ENCODE assay signal across 18 cellular contexts in genomic region chrX:136712631-136713030, GRCh38.
DNase-seq lines count a peak whose midpoint lies in the region; ATAC-seq, FAIRE-seq and TF ChIP-seq lines count a peak whose summit lies in the region.
"Had no signal": no experiment of that assay in that cellular context is flagged by ENCODE, and none has a peak within 500 bp of the region (broad histone marks: within the 10 kb centered on the region; RNA-seq: fewer than 3 reads in every experiment).

No MANE protein-coding gene starts in this region.

- intact Hi-C loops in activated CD8-positive, alpha-beta T cell treated with anti-CD3 and anti-CD28 coated beads for 36 hours (cut with micrococcal nuclease) = loop anchor here (5.0 to 10.0 kb wide), 3 partner anchors 52 to 215 kb away; no protein-coding TSS in a partner anchor
- intact Hi-C loops in CD8-positive, alpha-beta T cell (cut with DNase I, micrococcal nuclease) = loop anchor here (2.0 to 5.0 kb wide), 3 partner anchors 66 to 340 kb away; no protein-coding TSS in a partner anchor

- no peak for DNase-seq in activated CD8-positive, alpha-beta T cell treated with anti-CD3 and anti-CD28 coated beads for 36 hours
- DNase-seq in activated CD8-positive, alpha-beta T cell treated with anti-CD3 and anti-CD28 coated beads, Interleukin-2, amount 10 ng/mL, durations not matched to agents 7 days and 5 days = no peak
- DNase-seq in CD8-positive, alpha-beta T cell = no peak
- DNase-seq in T-cell = no peak
- DNase-seq in H1 (ENCODE audit: low read depth in 1 of 2, low spot score in 2 of 2) = no peak
- DNase-seq in GM19240 (ENCODE audit: insufficient read length, low spot score) = no peak
- DNase-seq in NCI-H2081 (lab: John Stamatoyannopoulos, UW) = no peak
- DNase-seq in 8988T = no peak
- DNase-seq: CD8-positive, alpha-beta memory T cell; DMS79; GM23248; NCI-H1417 treated with DMSO at 0.1 percent for 48 hours; NCI-H2029; NCI-H748 treated with DMSO at 0.1 percent for 48 hours; RPMI8226 had no signal

- POLR2A ChIA-PET in activated CD8-positive, alpha-beta T cell treated with anti-CD3 and anti-CD28 coated beads for 36 hours (lab: Charles Lee) = interaction anchor here (0.9 to 1.3 kb wide), 2 partner anchors 17 to 53 kb away, joined by 3 to 5 read pairs; no protein-coding TSS in a partner anchor
- POLR2A ChIA-PET in activated CD8-positive, alpha-beta T cell treated with anti-CD3 and anti-CD28 coated beads, Interleukin-2, amount 10 ng/mL, durations not matched to agents 7 days and 5 days (lab: Charles Lee) = no interaction called here
- POLR2A ChIA-PET in CD8-positive, alpha-beta T cell (lab: Charles Lee) = interaction anchor here (0.7 kb wide), 1 partner anchor 138 kb away, joined by 3 read pairs; no protein-coding TSS in a partner anchor
- POLR2A ChIA-PET in T-cell (lab: Charles Lee) (interaction anchor here (0.5 to 0.6 kb wide), 2 partner anchors 63 to 168 kb away, joined by 3 to 4 read pairs; partner anchors contain the start of gene RBMX (in 1 of the 2)), H1 (lab: Charles Lee; ENCODE audit: partially characterized antibody) (interaction anchor here (0.6 to 0.7 kb wide), 2 partner anchors 50 to 133 kb away, joined by 3 read pairs; no protein-coding TSS in a partner anchor)

- H4K8ac ChIP-seq in H1 (ENCODE audit: extremely low read depth, insufficient read depth, low read length) = no peak overlapping the region

- H3K36me3 ChIP-seq in CD8-positive, alpha-beta T cell (ENCODE audit: insufficient read depth, low read length) = no peaks in the 10 kb centered on the region
- no peaks in the 10 kb centered on the region for H3K36me3 ChIP-seq in H1 (ENCODE audit: control insufficient read depth in 2 of 4, insufficient read depth in 4 of 4, low read length in 3 of 4)

- no peak overlapping the region for H2BK5ac ChIP-seq in H1 (ENCODE audit: low read depth, low read length)

- no peak for ATAC-seq in activated CD8-positive, alpha-beta T cell treated with anti-CD3 and anti-CD28 coated beads for 36 hours
- no peak for ATAC-seq in activated CD8-positive, alpha-beta T cell treated with anti-CD3 and anti-CD28 coated beads, Interleukin-2, amount 10 ng/mL, durations not matched to agents 7 days and 5 days
- ATAC-seq in CD8-positive, alpha-beta T cell = no peak
- no peak for ATAC-seq in T-cell (replicated peaks in 1 of 4)
- ATAC-seq: K562 had no signal

- H2BK120ac ChIP-seq in H1 (replicated peaks; ENCODE audit: low read depth, low read length) = no peak overlapping the region

- no peak overlapping the region for H3K56ac ChIP-seq in H1 (replicated peaks; ENCODE audit: insufficient read length, low read depth, low read length)

- H3K4me1 ChIP-seq in CD8-positive, alpha-beta T cell (ENCODE audit: insufficient read depth, low read length) = peaks cover 29% of the 10 kb centered on the region
- no peaks in the 10 kb centered on the region; a peak in 1 of 7 replicates for H3K4me1 ChIP-seq in H1 (replicated peaks in 1 of 4; ENCODE audit: control insufficient read depth in 3 of 4, insufficient read depth in 4 of 4, low read length in 3 of 4)

- no peaks in the 10 kb centered on the region for H3K27me3 ChIP-seq in CD8-positive, alpha-beta T cell (ENCODE audit: insufficient read depth, low read length)
- H3K27me3 ChIP-seq in H1 (replicated peaks in 1 of 4; ENCODE audit: control insufficient read depth in 3 of 4, extremely low read depth in 1 of 4, insufficient read depth in 3 of 4, low read length in 3 of 4) = no peaks in the 10 kb centered on the region

- CTCF ChIA-PET in activated CD8-positive, alpha-beta T cell treated with anti-CD3 and anti-CD28 coated beads for 36 hours (lab: Charles Lee) = interaction anchor here (1.4 kb wide), 1 partner anchor 213 kb away, joined by 3 read pairs; no protein-coding TSS in a partner anchor
- CTCF ChIA-PET in activated CD8-positive, alpha-beta T cell treated with anti-CD3 and anti-CD28 coated beads, Interleukin-2, amount 10 ng/mL, durations not matched to agents 7 days and 5 days (lab: Charles Lee) = no interaction called here
- CTCF ChIA-PET in CD8-positive, alpha-beta T cell (lab: Charles Lee) = interaction anchor here (0.7 kb wide), 2 partner anchors 37 to 53 kb away, joined by 3 read pairs; no protein-coding TSS in a partner anchor
- CTCF ChIA-PET in T-cell (lab: Charles Lee) = interaction anchor here in 1 of 2 donors (0.7 to 1.0 kb wide), 2 partner anchors 15 to 212 kb away, joined by 4 read pairs; no protein-coding TSS in a partner anchor
- CTCF ChIA-PET in H1 (lab: Charles Lee; ENCODE audit: partially characterized antibody) = interaction anchor here (0.6 to 1.8 kb wide), 3 partner anchors 9 to 209 kb away, joined by 3 to 4 read pairs (median 3); no protein-coding TSS in a partner anchor

- TF ChIP-seq RAD21 in H1 (IDR thresholded peaks at IDR 0.05 in 1 of 2, conservative IDR thresholded peaks at IDR 0.05 in 1 of 2; ENCODE audit: low read depth in 2 of 2, low read length in 2 of 2) = no peak

- no peak overlapping the region for H3K23ac ChIP-seq in H1 (ENCODE audit: insufficient read length)

- H2BK15ac ChIP-seq in H1 (ENCODE audit: low read length) = no peak overlapping the region

- no peak overlapping the region; a peak in 1 of 4 replicates for H3K4me2 ChIP-seq in H1 (ENCODE audit: insufficient read depth in 1 of 2, low read depth in 2 of 2, low read length in 2 of 2)

- H3K9me3 Mint-ChIP-seq in activated CD8-positive, alpha-beta T cell treated with anti-CD3 and anti-CD28 coated beads for 36 hours = no peaks in the 10 kb centered on the region
- no peaks in the 10 kb centered on the region for H3K9me3 Mint-ChIP-seq in activated CD8-positive, alpha-beta T cell treated with anti-CD3 and anti-CD28 coated beads, Interleukin-2, amount 10 ng/mL, durations not matched to agents 7 days and 5 days (ENCODE audit: insufficient read depth)
- H3K9me3 Mint-ChIP-seq in CD8-positive, alpha-beta T cell = no peaks in the 10 kb centered on the region
- H3K9me3 Mint-ChIP-seq in T-cell = no peaks in the 10 kb centered on the region
- H3K9me3 Mint-ChIP-seq: CD8-positive, alpha-beta memory T cell had no signal

- H3K14ac ChIP-seq in H1 (ENCODE audit: insufficient read length) = no peak overlapping the region

- TF ChIP-seq EP300 in H1 (IDR thresholded peaks at IDR 0.05; ENCODE audit: borderline replicate concordance in 1 of 2, low read depth in 2 of 2, low read length in 2 of 2) = no peak

- H3K79me2 ChIP-seq in H1 (ENCODE audit: control insufficient read depth in 1 of 2, insufficient read depth in 2 of 2, low read length in 2 of 2) = no peaks in the 10 kb centered on the region

- no peak overlapping the region for H2BK20ac ChIP-seq in H1 (ENCODE audit: low read length)

- peak; percentile 45 for FAIRE-seq in H1 (lab: Jason Lieb, UNC)
- FAIRE-seq: D721Med, K562 had no signal

- no peaks in the 10 kb centered on the region for H4K20me1 ChIP-seq in H1 (replicated peaks in 1 of 2; ENCODE audit: control insufficient read depth in 1 of 2, insufficient read depth in 2 of 2, low read length in 2 of 2)

- no peak overlapping the region for H2AK5ac ChIP-seq in H1 (ENCODE audit: low read depth, low read length)

- H3K27ac ChIP-seq in CD8-positive, alpha-beta T cell (ENCODE audit: low read depth, low read length) = no peak overlapping the region
- no peak overlapping the region for H3K27ac ChIP-seq in H1 (ENCODE audit: low read depth, low read length)
- H3K27ac ChIP-seq: GM23248 had no signal

- H3K9me3 ChIP-seq in CD8-positive, alpha-beta T cell (ENCODE audit: low read length) = no peaks in the 10 kb centered on the region
- no peaks in the 10 kb centered on the region for H3K9me3 ChIP-seq in H1 (ENCODE audit: insufficient read depth in 2 of 2, low read depth in 1 of 2, low read length in 1 of 2)

- no peak overlapping the region for H3K9ac ChIP-seq in H1 (replicated peaks in 1 of 4; ENCODE audit: extremely low read depth in 1 of 4, low read depth in 3 of 4, low read length in 3 of 4)
- H3K9ac ChIP-seq: GM23248 had no signal

- H3K79me1 ChIP-seq in H1 (ENCODE audit: low read depth, low read length) = no peaks in the 10 kb centered on the region

- H3K4me3 ChIP-seq in CD8-positive, alpha-beta T cell (ENCODE audit: low read depth, low read length) = no peak overlapping the region
- no peak overlapping the region for H3K4me3 ChIP-seq in H1 (ENCODE audit: extremely low read depth in 1 of 4, insufficient read depth in 2 of 4, low read depth in 3 of 4, low read length in 4 of 4)
- H3K4me3 ChIP-seq: GM23248, K562 had no signal

- no peak overlapping the region for H2BK12ac ChIP-seq in H1 (ENCODE audit: low read depth, low read length)

- H3K27ac Mint-ChIP-seq in activated CD8-positive, alpha-beta T cell treated with anti-CD3 and anti-CD28 coated beads for 36 hours = peak overlapping the region; percentile 49
- H3K27ac Mint-ChIP-seq in activated CD8-positive, alpha-beta T cell treated with anti-CD3 and anti-CD28 coated beads, Interleukin-2, amount 10 ng/mL, durations not matched to agents 7 days and 5 days = no peak overlapping the region
- peak overlapping the region; percentile 52 for H3K27ac Mint-ChIP-seq in CD8-positive, alpha-beta T cell
- H3K27ac Mint-ChIP-seq in T-cell = peak overlapping the region; percentile 63 to 73
- H3K27ac Mint-ChIP-seq: B cell had no signal

- H3K4me3 Mint-ChIP-seq in activated CD8-positive, alpha-beta T cell treated with anti-CD3 and anti-CD28 coated beads for 36 hours = no peak overlapping the region
- no peak overlapping the region for H3K4me3 Mint-ChIP-seq in activated CD8-positive, alpha-beta T cell treated with anti-CD3 and anti-CD28 coated beads, Interleukin-2, amount 10 ng/mL, durations not matched to agents 7 days and 5 days
- H3K4me3 Mint-ChIP-seq in CD8-positive, alpha-beta T cell = no peak overlapping the region
- H3K4me3 Mint-ChIP-seq in T-cell = no peak overlapping the region
- H3K4me3 Mint-ChIP-seq: B cell; CD8-positive, alpha-beta memory T cell had no signal

- no peaks in the 10 kb centered on the region for H3K27me3 Mint-ChIP-seq in activated CD8-positive, alpha-beta T cell treated with anti-CD3 and anti-CD28 coated beads for 36 hours
- no peaks in the 10 kb centered on the region for H3K27me3 Mint-ChIP-seq in activated CD8-positive, alpha-beta T cell treated with anti-CD3 and anti-CD28 coated beads, Interleukin-2, amount 10 ng/mL, durations not matched to agents 7 days and 5 days (ENCODE audit: low read depth)
- no peaks in the 10 kb centered on the region for H3K27me3 Mint-ChIP-seq in CD8-positive, alpha-beta T cell (ENCODE audit: low read depth)
- peaks cover 0 to 14% of the 10 kb centered on the region in 2 donors for H3K27me3 Mint-ChIP-seq in T-cell
- H3K27me3 Mint-ChIP-seq: B cell had no signal

- no peaks in the 10 kb centered on the region for H3K23me2 ChIP-seq in H1 (ENCODE audit: low read depth, low read length)

- H3K18ac ChIP-seq in H1 (ENCODE audit: extremely low read depth, low read length) = no peak overlapping the region

- TF ChIP-seq CTCF in activated CD8-positive, alpha-beta T cell treated with anti-CD3 and anti-CD28 coated beads for 36 hours (IDR thresholded peaks at IDR 0.05) = no peak
- no peak for TF ChIP-seq CTCF in CD8-positive, alpha-beta T cell (IDR thresholded peaks at IDR 0.05)
- TF ChIP-seq CTCF in H1 (IDR thresholded peaks at IDR 0.05; ENCODE audit: control extremely low read depth in 1 of 3, insufficient read depth in 1 of 3, low read depth in 1 of 3, low read length in 3 of 3) = no peak

- H3K36me3 Mint-ChIP-seq in activated CD8-positive, alpha-beta T cell treated with anti-CD3 and anti-CD28 coated beads for 36 hours (ENCODE audit: low read depth) = peaks cover 13% of the 10 kb centered on the region
- peaks cover 34% of the 10 kb centered on the region for H3K36me3 Mint-ChIP-seq in activated CD8-positive, alpha-beta T cell treated with anti-CD3 and anti-CD28 coated beads, Interleukin-2, amount 10 ng/mL, durations not matched to agents 7 days and 5 days (ENCODE audit: low read depth)
- H3K36me3 Mint-ChIP-seq in CD8-positive, alpha-beta T cell = peaks cover 31% of the 10 kb centered on the region
- H3K36me3 Mint-ChIP-seq in T-cell = peaks cover 4% of the 10 kb centered on the region

- H3K4ac ChIP-seq in H1 (replicated peaks; ENCODE audit: insufficient read length, low read depth, low read length) = no peak overlapping the region

- TF ChIP-seq POLR2A in H1 (IDR thresholded peaks at IDR 0.05; ENCODE audit: control extremely low read depth in 1 of 2, low read depth in 2 of 2, low read length in 2 of 2) = no peak

- no peak overlapping the region for H4K91ac ChIP-seq in H1 (replicated peaks; ENCODE audit: insufficient read length, low read length)

- no peak overlapping the region for H2AFZ ChIP-seq in H1 (ENCODE audit: low read length)
- H2AFZ ChIP-seq: GM23248 had no signal

- H4K5ac ChIP-seq in H1 (ENCODE audit: insufficient read length, low read depth, low read length) = no peak overlapping the region

- peaks cover 73% of the 10 kb centered on the region for H3K4me1 Mint-ChIP-seq in activated CD8-positive, alpha-beta T cell treated with anti-CD3 and anti-CD28 coated beads for 36 hours (ENCODE audit: low read depth)
- H3K4me1 Mint-ChIP-seq in activated CD8-positive, alpha-beta T cell treated with anti-CD3 and anti-CD28 coated beads, Interleukin-2, amount 10 ng/mL, durations not matched to agents 7 days and 5 days (ENCODE audit: low read depth) = peaks cover 55% of the 10 kb centered on the region
- H3K4me1 Mint-ChIP-seq in CD8-positive, alpha-beta T cell (ENCODE audit: low read depth) = peaks cover 53% of the 10 kb centered on the region
- H3K4me1 Mint-ChIP-seq in T-cell = peaks cover 46 to 68% (median 67%) of the 10 kb centered on the region in 3 donors
